In the genomic region with DNA sequence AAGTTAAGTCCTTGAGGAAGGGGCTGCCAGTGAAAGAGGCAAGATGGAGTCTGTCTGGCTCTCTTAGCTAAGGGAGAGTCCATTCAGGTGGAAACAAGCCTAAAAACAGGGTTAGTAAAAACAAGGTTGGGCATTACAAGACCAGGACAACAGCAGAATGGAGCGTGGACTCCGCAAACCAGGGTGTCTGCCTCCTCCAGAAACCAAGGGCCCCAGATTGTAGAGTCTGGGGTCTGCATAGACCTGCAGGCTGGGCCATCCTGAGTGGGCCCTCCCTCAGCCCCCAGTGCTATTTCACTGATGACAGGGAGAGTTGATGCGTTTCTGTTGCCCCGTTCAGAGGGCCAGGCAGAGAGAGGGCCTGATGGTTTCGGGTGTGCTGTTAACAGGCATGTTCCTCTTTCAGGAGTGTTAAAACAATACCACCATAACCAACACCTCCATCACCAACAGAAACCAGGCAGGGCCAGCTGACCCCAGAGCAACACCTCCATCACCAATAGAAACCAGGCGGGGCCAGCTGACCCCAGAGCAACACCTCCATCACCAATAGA, we compare ENCODE assay signal across 11 cellular contexts. TPM values are rescaled to one million over a fixed set of nuclear protein-coding genes. Genes with fewer than 3 reads are reported as not detected.
A peak's percentile ranks its signal among the peaks of the same experiment; 100 is the strongest.
DNase-seq lines count a peak whose midpoint lies in the region; ATAC-seq, FAIRE-seq and TF ChIP-seq lines count a peak whose summit lies in the region.
"Not testable (repeated sequence)": the region's sequence is repeated elsewhere in the genome, so short reads cannot be mapped to it uniquely, and the experiment has no call there.
"Had no signal": no experiment of that assay in that cellular context is flagged by ENCODE, and none has a peak within 500 bp of the region (broad histone marks: within the 10 kb centered on the region; RNA-seq: fewer than 3 reads in every experiment).

No MANE protein-coding gene starts in this region.

- in situ Hi-C loops in GM12878 (cut with MboI): not testable (repeated sequence)

- H3K4me2 ChIP-seq in GM12878 (ENCODE audit: control insufficient read depth, insufficient read depth): peak overlapping the region; percentile 21; the same call in 1 of the 2 replicates

- not testable (repeated sequence) for TF ChIP-seq RAD21 in GM12878 (IDR thresholded peaks at IDR 0.05; ENCODE audit: insufficient read depth, low read depth, low read length)

- H3K4me3 ChIP-seq in GM12878: not testable (repeated sequence)

- H2AFZ ChIP-seq in GM12878 (ENCODE audit: control insufficient read depth, low read depth, low read length): not testable (repeated sequence)

- not testable (repeated sequence) for H3K79me2 ChIP-seq in GM12878 (ENCODE audit: control insufficient read depth, insufficient read depth, low read length)

- CTCF ChIA-PET in GM12878 (lab: Yijun Ruan, JAX): interaction anchor here (1.1 kb wide), 1 partner anchor 152 kb away, joined by 3 read pairs; no protein-coding TSS in a partner anchor

- H3K9ac ChIP-seq in GM12878 (ENCODE audit: control insufficient read depth, insufficient read depth, low read length): not testable (repeated sequence)

- not testable (repeated sequence) for H4K20me1 ChIP-seq in GM12878 (ENCODE audit: control insufficient read depth, insufficient read depth)

- not testable (repeated sequence) for H3K27me3 Mint-ChIP-seq in stimulated activated naive CD8-positive, alpha-beta T cell treated with anti-CD3 and anti-CD28 coated beads, Interleukin-15, amount 100 ng/mL, for 72 hours

- intact Hi-C loops in GM12878 (cut with micrococcal nuclease; ENCODE audit: unreplicated experiment): loop anchor here (1.0 kb wide), 1 partner anchor 15 kb away; no protein-coding TSS in a partner anchor

- not testable (repeated sequence) for TF ChIP-seq CTCF in GM12878 (IDR thresholded peaks at IDR 0.05 in 2 of 3, conservative IDR thresholded peaks at IDR 0.05 in 1 of 3; ENCODE audit: control insufficient read depth in 2 of 3, extremely low read depth in 1 of 3, insufficient read depth in 1 of 3, low read depth in 3 of 3, low read length in 3 of 3)

- not testable (repeated sequence) for H3K9me3 Mint-ChIP-seq in stimulated activated naive CD8-positive, alpha-beta T cell treated with anti-CD3 and anti-CD28 coated beads, Interleukin-15, amount 100 ng/mL, for 72 hours

- H3K4me1 ChIP-seq in GM12878 (ENCODE audit: control insufficient read depth, insufficient read depth, low read length): peaks cover 27% of the 10 kb centered on the region

- TF ChIP-seq POLR2A in GM18505 (IDR thresholded peaks at IDR 0.05; ENCODE audit: borderline replicate concordance, extremely low read depth, insufficient read depth, insufficient read length); GM12878 (IDR thresholded peaks at IDR 0.05; ENCODE audit: low read depth, low read length): not testable (repeated sequence)

- peak; percentile 78 for DNase-seq in GM19239 (ENCODE audit: insufficient read length, low spot score)
- DNase-seq in GM12878 (ENCODE audit: low read depth, low spot score): peak; percentile 77
- DNase-seq in stimulated activated naive CD8-positive, alpha-beta T cell treated with anti-CD3 and anti-CD28 coated beads, Interleukin-15, amount 100 ng/mL, for 72 hours: peak in 1 of 2 donors; percentile 23

- SMC1A ChIA-PET in GM12878 (lab: Charles Lee; ENCODE audit: uncharacterized antibody, unreplicated experiment): interaction anchor here (0.6 to 1.3 kb wide), 5 partner anchors 8 to 69 kb away, joined by 3 to 4 read pairs (median 3); no protein-coding TSS in a partner anchor

- RAD21 ChIA-PET in GM12878 (lab: Charles Lee; ENCODE audit: unreplicated experiment): interaction anchor here (0.7 to 1.6 kb wide), 3 partner anchors 15 to 166 kb away, joined by 3 to 5 read pairs (median 4); no protein-coding TSS in a partner anchor

- TF ChIP-seq EP300 in GM12878 (IDR thresholded peaks at IDR 0.05; ENCODE audit: borderline replicate concordance in 1 of 2, control insufficient read depth in 1 of 2, low read depth in 2 of 2, low read length in 2 of 2): peak; percentile 60 to 64; a peak in 2 of 4 replicates

- peak; percentile 78 for ATAC-seq in GM18505 (IDR thresholded peaks at IDR 0.05; ENCODE audit: unreplicated experiment)
- ATAC-seq in GM21447 (IDR thresholded peaks at IDR 0.05; ENCODE audit: unreplicated experiment): peak; percentile 93
- peak; percentile 72 for ATAC-seq in HG02763 (IDR thresholded peaks at IDR 0.05; ENCODE audit: unreplicated experiment)
- peak; percentile 83 for ATAC-seq in HG03108 (IDR thresholded peaks at IDR 0.05; ENCODE audit: unreplicated experiment)
- peak; percentile 76 for ATAC-seq in HG03565 (IDR thresholded peaks at IDR 0.05; ENCODE audit: unreplicated experiment)
- ATAC-seq in GM12878: peak; percentile 98
- peak; percentile 61 for ATAC-seq in stimulated activated naive CD8-positive, alpha-beta T cell treated with anti-CD3 and anti-CD28 coated beads, Interleukin-15, amount 100 ng/mL, for 72 hours

- H3K36me3 ChIP-seq in GM12878 (ENCODE audit: control insufficient read depth in 2 of 2, insufficient read depth in 2 of 2, low read length in 1 of 2): not testable (repeated sequence)

- H3K4me1 Mint-ChIP-seq in stimulated activated naive CD8-positive, alpha-beta T cell treated with anti-CD3 and anti-CD28 coated beads, Interleukin-15, amount 100 ng/mL, for 72 hours: peaks cover 18% of the 10 kb centered on the region

- peak; percentile 94 for FAIRE-seq in GM19239 (lab: Jason Lieb, UNC)
- FAIRE-seq in GM12878 (lab: Jason Lieb, UNC): peak; percentile 86

- H3K27ac ChIP-seq in GM12878 (ENCODE audit: control insufficient read depth, insufficient read depth): not testable (repeated sequence)

- BruUV-seq in GM12878 (replicated peaks; lab: Mats Ljungman, UMichigan): not testable (repeated sequence)

- POLR2A ChIA-PET in GM12878 (lab: Charles Lee): interaction anchor here (0.7 to 1.0 kb wide), 5 partner anchors 13 to 149 kb away, joined by 3 to 7 read pairs (median 4); no protein-coding TSS in a partner anchor

- not testable (repeated sequence) for H3K4me3 Mint-ChIP-seq in stimulated activated naive CD8-positive, alpha-beta T cell treated with anti-CD3 and anti-CD28 coated beads, Interleukin-15, amount 100 ng/mL, for 72 hours

- H3K27ac Mint-ChIP-seq in stimulated activated naive CD8-positive, alpha-beta T cell treated with anti-CD3 and anti-CD28 coated beads, Interleukin-15, amount 100 ng/mL, for 72 hours: peak overlapping the region in 1 of 2 donors; percentile 40

- WGBS in GM12878 (ENCODE audit: insufficient coverage, insufficient replicate concordance, low lambda C conversion rate, missing lambda C conversion rate): 33% methylated on average over 6 of the region's 6 CpGs

- not testable (repeated sequence) for H3K9me3 ChIP-seq in GM12878 (replicated peaks; ENCODE audit: control insufficient read depth, insufficient read depth, low read length)

- not testable (repeated sequence) for H3K27me3 ChIP-seq in GM12878 (replicated peaks in 1 of 2; ENCODE audit: control insufficient read depth in 2 of 2, insufficient read depth in 2 of 2, low read length in 1 of 2)

TF ChIP-seq in GM12878, 131 proteins besides CTCF, POLR2A, EP300 and RAD21 (continues in another document):
- 0 out of 2 replicates have a peak, but pooled peaks have one; percentile 47 for TF ChIP-seq PAX5 (IDR thresholded peaks at IDR 0.05; ENCODE audit: borderline replicate concordance, low read depth, low read length)
- peak; percentile 16; the same call in 1 of the 2 replicates for TF ChIP-seq BACH1 (IDR thresholded peaks at IDR 0.05; ENCODE audit: borderline replicate concordance)
- TF ChIP-seq, protein P1, sequence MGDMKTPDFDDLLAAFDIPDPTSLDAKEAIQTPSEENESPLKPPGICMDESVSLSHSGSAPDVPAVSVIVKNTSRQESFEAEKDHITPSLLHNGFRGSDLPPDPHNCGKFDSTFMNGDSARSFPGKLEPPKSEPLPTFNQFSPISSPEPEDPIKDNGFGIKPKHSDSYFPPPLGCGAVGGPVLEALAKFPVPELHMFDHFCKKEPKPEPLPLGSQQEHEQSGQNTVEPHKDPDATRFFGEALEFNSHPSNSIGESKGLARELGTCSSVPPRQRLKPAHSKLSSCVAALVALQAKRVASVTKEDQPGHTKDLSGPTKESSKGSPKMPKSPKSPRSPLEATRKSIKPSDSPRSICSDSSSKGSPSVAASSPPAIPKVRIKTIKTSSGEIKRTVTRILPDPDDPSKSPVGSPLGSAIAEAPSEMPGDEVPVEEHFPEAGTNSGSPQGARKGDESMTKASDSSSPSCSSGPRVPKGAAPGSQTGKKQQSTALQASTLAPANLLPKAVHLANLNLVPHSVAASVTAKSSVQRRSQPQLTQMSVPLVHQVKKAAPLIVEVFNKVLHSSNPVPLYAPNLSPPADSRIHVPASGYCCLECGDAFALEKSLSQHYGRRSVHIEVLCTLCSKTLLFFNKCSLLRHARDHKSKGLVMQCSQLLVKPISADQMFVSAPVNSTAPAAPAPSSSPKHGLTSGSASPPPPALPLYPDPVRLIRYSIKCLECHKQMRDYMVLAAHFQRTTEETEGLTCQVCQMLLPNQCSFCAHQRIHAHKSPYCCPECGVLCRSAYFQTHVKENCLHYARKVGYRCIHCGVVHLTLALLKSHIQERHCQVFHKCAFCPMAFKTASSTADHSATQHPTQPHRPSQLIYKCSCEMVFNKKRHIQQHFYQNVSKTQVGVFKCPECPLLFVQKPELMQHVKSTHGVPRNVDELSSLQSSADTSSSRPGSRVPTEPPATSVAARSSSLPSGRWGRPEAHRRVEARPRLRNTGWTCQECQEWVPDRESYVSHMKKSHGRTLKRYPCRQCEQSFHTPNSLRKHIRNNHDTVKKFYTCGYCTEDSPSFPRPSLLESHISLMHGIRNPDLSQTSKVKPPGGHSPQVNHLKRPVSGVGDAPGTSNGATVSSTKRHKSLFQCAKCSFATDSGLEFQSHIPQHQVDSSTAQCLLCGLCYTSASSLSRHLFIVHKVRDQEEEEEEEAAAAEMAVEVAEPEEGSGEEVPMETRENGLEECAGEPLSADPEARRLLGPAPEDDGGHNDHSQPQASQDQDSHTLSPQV (IDR thresholded peaks at IDR 0.05): peak; percentile 86

RNA-seq across cellular contexts. Expression of a gene that starts 6.6 kb away (rescaled TPM):
- total RNA-seq in GM12878 (2013; cell fraction: nucleolus; rRNA removed): 0.51 and 0.65 TPM in 2 replicates
- total RNA-seq in GM12878 (2014; rRNA removed) (0.11 TPM in 1 of 2 replicates, not detected in the other), GM12878 (2014; rRNA removed; fragmentation: Illumina TruSeq; extraction: Trizol) (not detected in 2 replicates), GM12878 (2021) (0.05 TPM in 1 of 2 replicates, not detected in the other)
- polyA plus RNA-seq in GM12878 (2011; ENCODE audit: low read depth): not detected
- polyA plus RNA-seq in GM12878 (2011; rRNA removed) (0.03 and 0.10 TPM in 2 replicates), GM12878 (2014; fragmentation: Illumina TruSeq; extraction: Trizol) (0.01 TPM in 1 of 2 replicates, not detected in the other), GM12878 (2014; fragmentation: Nextera tagmentation; extraction: Ambion mirVana) (not detected), GM12878 (2014; rRNA removed) (0.03 TPM in 1 of 2 replicates, not detected in the other), GM12878 (2016; fragmentation: Nextera tagmentation; extraction: Ambion mirVana) (not detected)
- polyA plus RNA-seq in GM12878 (2011; cell fraction: cytosol; rRNA removed): 0.01 and 0.08 TPM in 2 replicates
- polyA plus RNA-seq in GM12878 (2011; cell fraction: nucleus; rRNA removed): 0.09 and 0.13 TPM in 2 replicates
- 0.11 TPM in 1 of 2 replicates, not detected in the other for polyA plus RNA-seq in GM12878 (2012)
- polyA minus RNA-seq in GM12878 (2011; rRNA and poly(A)+ RNA removed): not detected in 2 replicates
- not detected in 2 replicates for polyA minus RNA-seq in GM12878 (2011; cell fraction: cytosol; rRNA and poly(A)+ RNA removed)
- polyA minus RNA-seq in GM12878 (2011; cell fraction: nucleus; rRNA and poly(A)+ RNA removed): not detected in 2 replicates
- total RNA-seq: thyroid gland had no signal
- polyA plus RNA-seq: aorta, heart right ventricle had no signal
